ENCODE assay signal across 17 cellular contexts in the genomic region with DNA sequence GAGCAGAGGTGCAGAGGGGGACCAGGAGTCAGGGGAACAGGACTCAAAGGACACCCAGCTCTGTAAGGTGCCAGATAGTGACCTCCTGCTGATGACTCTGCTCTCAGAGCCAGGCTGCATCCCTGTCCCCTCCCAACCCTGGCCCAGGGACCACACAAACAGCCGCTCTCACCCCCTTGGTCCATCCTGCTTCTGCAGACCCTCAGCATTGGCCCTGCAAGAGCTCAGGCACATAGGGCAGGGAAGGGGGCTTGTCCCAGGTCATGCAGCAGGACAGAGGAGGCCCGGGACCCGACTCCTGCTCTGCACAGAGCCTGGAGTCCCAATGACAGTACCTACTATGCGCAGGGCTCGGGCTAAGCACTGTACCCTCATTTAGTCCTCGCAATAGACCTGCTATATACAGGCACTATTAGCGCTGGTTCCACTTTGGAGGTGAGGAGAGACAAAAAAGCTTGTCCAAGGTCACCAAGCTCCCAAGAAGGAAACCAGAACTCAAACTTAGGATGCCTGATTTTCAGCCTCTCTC. TPM values are rescaled to one million over a fixed set of nuclear protein-coding genes. Genes with fewer than 3 reads are reported as not detected.
DNase-seq lines count a peak whose midpoint lies in the region; ATAC-seq and TF ChIP-seq lines count a peak whose summit lies in the region.
"Had no signal": no experiment of that assay in that cellular context is flagged by ENCODE, and none has a peak within 500 bp of the region (broad histone marks: within the 10 kb centered on the region; RNA-seq: fewer than 3 reads in every experiment).

No MANE protein-coding gene starts in this region.

- POLR2A ChIA-PET in Caco-2 (lab: Charles Lee), result no interaction called here

- BruUV-seq in Caco-2 (replicated peaks; lab: Mats Ljungman, UMichigan), result no TSS peak

- DNase-seq in right atrium auricular region (ENCODE audit: low spot score), result no peak
- DNase-seq in Right ventricle myocardium superior, result no peak
- no peak for DNase-seq in chondrocyte (ENCODE audit: low spot score)
- no peak for DNase-seq in mesothelial cell of epicardium (ENCODE audit: low spot score in 2 of 2, unreplicated experiment in 2 of 2)
- no peak for DNase-seq in Caco-2
- no peak for DNase-seq in medulla oblongata (ENCODE audit: extremely low spot score)
- DNase-seq: activated CD4-positive, CD25-positive, alpha-beta regulatory T cell; activated naive CD4-positive, alpha-beta T cell treated with anti-CD3 and anti-CD28 coated beads, Interleukin-2, amount 50 U/mL, for 16 hours; effector CD8-positive, alpha-beta T cell; foreskin melanocyte; GF-D8; NCI-H1930; NCI-H526 had no signal

- H3K27ac ChIP-seq in right atrium auricular region, result peak overlapping the region; percentile 90 to 91
- H3K27ac ChIP-seq: pancreas had no signal

- H3K27me3 ChIP-seq in right atrium auricular region (no peaks in the 10 kb centered on the region), Caco-2 (replicated peaks; ENCODE audit: control insufficient read depth, insufficient read depth, low read length) (no peaks in the 10 kb centered on the region)
- H3K27me3 ChIP-seq: pancreas had no signal

- H3K27me3 Mint-ChIP-seq in chondrocyte (ENCODE audit: low read depth) (no peaks in the 10 kb centered on the region), mesothelial cell of epicardium (ENCODE audit: low read depth) (no peaks in the 10 kb centered on the region), Caco-2 (ENCODE audit: insufficient read depth, unreplicated experiment) (no peaks in the 10 kb centered on the region)

- ATAC-seq in Right ventricle myocardium superior (ENCODE audit: poor library complexity) (no peak), HG02642 (IDR thresholded peaks at IDR 0.05; ENCODE audit: poor library complexity, unreplicated experiment) (no peak), GM18868 (IDR thresholded peaks at IDR 0.05; ENCODE audit: unreplicated experiment) (no peak)
- ATAC-seq: pancreas had no signal

- no peak overlapping the region for H3K4me3 Mint-ChIP-seq in chondrocyte (ENCODE audit: unreplicated experiment)
- no peak overlapping the region for H3K4me3 Mint-ChIP-seq in mesothelial cell of epicardium
- H3K4me3 Mint-ChIP-seq in Caco-2 (ENCODE audit: unreplicated experiment), result no peak overlapping the region

- intact Hi-C loops in Right ventricle myocardium superior (cut with DNase I) (no loop called here), Caco-2 (cut with micrococcal nuclease; ENCODE audit: unreplicated experiment) (no loop called here)

- H3K9me3 Mint-ChIP-seq in chondrocyte (ENCODE audit: low read depth) (no peaks in the 10 kb centered on the region), mesothelial cell of epicardium (no peaks in the 10 kb centered on the region), Caco-2 (ENCODE audit: unreplicated experiment) (no peaks in the 10 kb centered on the region)

- TF ChIP-seq CTCF in right atrium auricular region (IDR thresholded peaks at IDR 0.05), result no peak
- TF ChIP-seq CTCF in chondrocyte (IDR thresholded peaks at IDR 0.05), result no peak
- TF ChIP-seq CTCF in mesothelial cell of epicardium (IDR thresholded peaks at IDR 0.05; ENCODE audit: unreplicated experiment), result no peak
- TF ChIP-seq CTCF in Caco-2 (IDR thresholded peaks at IDR 0.05; ENCODE audit: insufficient read depth in 1 of 2, low read depth in 1 of 2, low read length in 1 of 2, severe bottlenecking in 1 of 2, unreplicated experiment in 1 of 2), result no peak

- H3K4me3 ChIP-seq in right atrium auricular region (no peak overlapping the region), Caco-2 (ENCODE audit: low read depth, low read length) (no peak overlapping the region)
- H3K4me3 ChIP-seq: pancreas had no signal

- H3K4me1 Mint-ChIP-seq in chondrocyte (ENCODE audit: low read depth) (peaks cover 56% of the 10 kb centered on the region), mesothelial cell of epicardium (peaks cover 51% of the 10 kb centered on the region), Caco-2 (ENCODE audit: low read depth, unreplicated experiment) (peaks cover 19% of the 10 kb centered on the region)

- H3K36me3 ChIP-seq in right atrium auricular region (peaks cover 30% of the 10 kb centered on the region), Caco-2 (ENCODE audit: control insufficient read depth, insufficient read depth, low read length) (peaks cover 9% of the 10 kb centered on the region)

- CTCF ChIA-PET in Caco-2 (lab: Charles Lee), result interaction anchor here (0.6 kb wide), 1 partner anchor 61 kb away, joined by 7 read pairs; no protein-coding TSS in a partner anchor

- peak overlapping the region; percentile 88 for H3K27ac Mint-ChIP-seq in chondrocyte (ENCODE audit: unreplicated experiment)
- H3K27ac Mint-ChIP-seq in mesothelial cell of epicardium, result peak overlapping the region; percentile 88
- no peak overlapping the region for H3K27ac Mint-ChIP-seq in Caco-2 (ENCODE audit: unreplicated experiment)

- peaks cover 0 to 68% of the 10 kb centered on the region in 2 donors for H3K4me1 ChIP-seq in right atrium auricular region
- H3K4me1 ChIP-seq in Caco-2, result peaks cover 38% of the 10 kb centered on the region

- no peaks in the 10 kb centered on the region for H3K9me3 ChIP-seq in right atrium auricular region
- H3K9me3 ChIP-seq in Caco-2, result no peaks in the 10 kb centered on the region
- H3K9me3 ChIP-seq: pancreas had no signal

- H3K36me3 Mint-ChIP-seq in chondrocyte (ENCODE audit: low read depth), result peaks cover 14% of the 10 kb centered on the region
- peaks cover 13% of the 10 kb centered on the region for H3K36me3 Mint-ChIP-seq in mesothelial cell of epicardium
- peaks cover 83% of the 10 kb centered on the region for H3K36me3 Mint-ChIP-seq in Caco-2 (ENCODE audit: insufficient read depth, unreplicated experiment)

RNA-seq across cellular contexts. Expression of a gene that starts 15.7 kb away (rescaled TPM):
- total RNA-seq in right atrium auricular region (10 to 100 TPM; 17.5 to 43.5 TPM), Right ventricle myocardium superior (7.3 TPM), chondrocyte (38.5 to 47.4 TPM (median 40.0 TPM) in 3 replicates), mesothelial cell of epicardium (71.8 to 76.3 TPM (median 75.0 TPM) in 3 replicates), Caco-2 (2022) (31.2 and 37.8 TPM in 2 replicates)
- total RNA-seq: T-helper 1 cell treated with Interleukin-12 subunit alpha and Interleukin-12 subunit beta and Interleukin-4 antibody, amounts not matched to agents 30 ng/mL and 1 ng/mL, for 36 hours had no signal
